1 cellular context compared by ENCODE assay signal in genomic region chr12:54251667-54252284, GRCh38.
A peak's percentile ranks its signal among the peaks of the same experiment; 100 is the strongest.
TF ChIP-seq lines count a peak whose summit lies in the region.

No MANE protein-coding gene starts in this region.

TF ChIP-seq in K562, 482 proteins besides CTCF, POLR2A, EP300 and RAD21:
- TF ChIP-seq CSDE1 (IDR thresholded peaks at IDR 0.05) (no peak), GABPB1 (CRISPR knock-in tag; IDR thresholded peaks at IDR 0.05) (no peak), E2F1 (CRISPR knock-in tag; IDR thresholded peaks at IDR 0.05) (no peak), HDAC1 (IDR thresholded peaks at IDR 0.05) (no peak), SRF (CRISPR knock-in tag; IDR thresholded peaks at IDR 0.05) (peak in 1 of 2 experiments; percentile 65; a peak in 1 of 4 replicates), ETV1 (tag; conservative IDR thresholded peaks at IDR 0.05; ENCODE audit: low read depth) (no peak), ZNF77 (CRISPR knock-in tag; IDR thresholded peaks at IDR 0.05) (no peak), MLLT1 (IDR thresholded peaks at IDR 0.05) (no peak), ZKSCAN3 (CRISPR knock-in tag; IDR thresholded peaks at IDR 0.05) (no peak), THRA (IDR thresholded peaks at IDR 0.05) (no peak), SMC3 (conservative IDR thresholded peaks at IDR 0.05; ENCODE audit: insufficient read depth, low read depth, low read length) (peak; percentile 42; the same call in 1 of the 2 replicates), HES1 (IDR thresholded peaks at IDR 0.05; ENCODE audit: low read depth) (no peak), ZNF311 (CRISPR knock-in tag; IDR thresholded peaks at IDR 0.05) (no peak), DEAF1 (CRISPR knock-in tag; IDR thresholded peaks at IDR 0.05) (0 out of 2 replicates have a peak, but pooled peaks have one; percentile 30), ZNF780A (CRISPR knock-in tag; IDR thresholded peaks at IDR 0.05) (no peak), ARID3A (IDR thresholded peaks at IDR 0.05; ENCODE audit: borderline replicate concordance, low read depth, low read length) (peak; percentile 71; the same call in 1 of the 2 replicates), FOXK2 (conservative IDR thresholded peaks at IDR 0.05 in 1 of 2, IDR thresholded peaks at IDR 0.05 in 1 of 2; ENCODE audit: low read depth in 2 of 2) (no peak)
TF ChIP-seq in K562: peak in this region for 4.
